In genomic region chr17:71208111-71208704, GRCh38 we compare ENCODE assay signal across 18 cellular contexts.
DNase-seq lines count a peak whose midpoint lies in the region; ATAC-seq, FAIRE-seq and TF ChIP-seq lines count a peak whose summit lies in the region.
"Had no signal": no experiment of that assay in that cellular context is flagged by ENCODE, and none has a peak within 500 bp of the region (broad histone marks: within the 10 kb centered on the region; RNA-seq: fewer than 3 reads in every experiment).

No MANE protein-coding gene starts in this region.

- H3K27ac Mint-ChIP-seq in astrocyte (ENCODE audit: unreplicated experiment): no peak overlapping the region
- H3K27ac Mint-ChIP-seq: activated CD4-positive, alpha-beta memory T cell treated with anti-CD3 and anti-CD28 coated beads, Interleukin-2, amount 10 ng/mL, durations not matched to agents 7 days and 5 days; activated T-cell treated with anti-CD3 and anti-CD28 coated beads, Interleukin-2, amount 50 U/mL, for 72 hours had no signal

- no peak for TF ChIP-seq CTCF in astrocyte (IDR thresholded peaks at IDR 0.05; ENCODE audit: insufficient read depth, low read depth, low read length)
- no peak for TF ChIP-seq CTCF in foreskin keratinocyte (conservative IDR thresholded peaks at IDR 0.05)
- no peak for TF ChIP-seq CTCF in tibial artery (IDR thresholded peaks at IDR 0.05)

- H3K36me3 Mint-ChIP-seq in astrocyte (ENCODE audit: low read depth, unreplicated experiment): no peaks in the 10 kb centered on the region

- H2AFZ ChIP-seq in astrocyte (ENCODE audit: low read depth, low read length): no peak overlapping the region
- H2AFZ ChIP-seq: hepatocyte, PC-9 had no signal

- H3K9me3 ChIP-seq in astrocyte (ENCODE audit: insufficient read depth, low read depth, low read length) (no peaks in the 10 kb centered on the region), tibial artery (no peaks in the 10 kb centered on the region)

- H3K4me3 Mint-ChIP-seq in astrocyte (ENCODE audit: unreplicated experiment): no peak overlapping the region
- H3K4me3 Mint-ChIP-seq: activated CD4-positive, alpha-beta memory T cell treated with anti-CD3 and anti-CD28 coated beads, Interleukin-2, amount 10 ng/mL, durations not matched to agents 7 days and 5 days; activated T-cell treated with anti-CD3 and anti-CD28 coated beads, Interleukin-2, amount 50 U/mL, for 72 hours had no signal

- no peak overlapping the region for H3K27ac ChIP-seq in astrocyte (ENCODE audit: low read depth, low read length)
- peak overlapping the region; percentile 69 for H3K27ac ChIP-seq in foreskin keratinocyte
- H3K27ac ChIP-seq in tibial artery: no peak overlapping the region
- H3K27ac ChIP-seq: hepatocyte, PC-9 had no signal

- H3K4me2 ChIP-seq in astrocyte (ENCODE audit: low read length): no peak overlapping the region
- H3K4me2 ChIP-seq: hepatocyte, PC-9 had no signal

- H3K27me3 Mint-ChIP-seq in astrocyte (ENCODE audit: low read depth, unreplicated experiment): no peaks in the 10 kb centered on the region
- H3K27me3 Mint-ChIP-seq: activated CD4-positive, alpha-beta memory T cell treated with anti-CD3 and anti-CD28 coated beads, Interleukin-2, amount 10 ng/mL, durations not matched to agents 7 days and 5 days had no signal

- H3K4me1 Mint-ChIP-seq in astrocyte (ENCODE audit: low read depth, unreplicated experiment): peaks cover 2% of the 10 kb centered on the region
- H3K4me1 Mint-ChIP-seq: activated CD4-positive, alpha-beta memory T cell treated with anti-CD3 and anti-CD28 coated beads, Interleukin-2, amount 10 ng/mL, durations not matched to agents 7 days and 5 days had no signal

- ATAC-seq in foreskin keratinocyte (peak; percentile 95), HG03521 (IDR thresholded peaks at IDR 0.05; ENCODE audit: unreplicated experiment) (no peak)
- ATAC-seq: activated T-cell treated with anti-CD3 and anti-CD28 coated beads, Interleukin-2, amount 50 U/mL, for 72 hours had no signal

- no peaks in the 10 kb centered on the region for H3K9me3 Mint-ChIP-seq in astrocyte (ENCODE audit: unreplicated experiment)

- H3K4me3 ChIP-seq in astrocyte (ENCODE audit: insufficient read depth, low read depth, low read length) (no peak overlapping the region), tibial artery (no peak overlapping the region)
- H3K4me3 ChIP-seq: hepatocyte, PC-9 had no signal

- H3K27me3 ChIP-seq in astrocyte (ENCODE audit: insufficient read depth, low read length) (no peaks in the 10 kb centered on the region), foreskin keratinocyte (no peaks in the 10 kb centered on the region), tibial artery (no peaks in the 10 kb centered on the region)
- H3K27me3 ChIP-seq: hepatocyte had no signal

- H3K36me3 ChIP-seq in astrocyte (ENCODE audit: insufficient read depth, low read length): no peaks in the 10 kb centered on the region
- no peaks in the 10 kb centered on the region for H3K36me3 ChIP-seq in tibial artery

- intact Hi-C loops in tibial artery (cut with DNase I; ENCODE audit: low total_unique reads): no loop called here

- H3K9ac ChIP-seq in astrocyte (ENCODE audit: low read length): no peak overlapping the region

- H4K20me1 ChIP-seq in astrocyte (ENCODE audit: insufficient read depth, low read length): no peaks in the 10 kb centered on the region

- peak; percentile 48 for DNase-seq in AG08395 (ENCODE audit: low spot score)
- DNase-seq in HPDE6-E6E7 (ENCODE audit: extremely low spot score): peak; percentile 17
- DNase-seq in astrocyte (ENCODE audit: low read depth): peak; percentile 78
- DNase-seq in foreskin keratinocyte: peak; percentile 99
- DNase-seq in tibial artery: no peak
- no peak for DNase-seq in DMS 273 (lab: John Stamatoyannopoulos, UW; ENCODE audit: unreplicated experiment)
- no peak for DNase-seq in Ammon's horn (ENCODE audit: low spot score)
- DNase-seq: ACHN; activated CD4-positive, alpha-beta memory T cell treated with anti-CD3 and anti-CD28 coated beads, Interleukin-2, amount 10 ng/mL, durations not matched to agents 7 days and 5 days; activated T-cell treated with anti-CD3 and anti-CD28 coated beads, Interleukin-2, amount 50 U/mL, for 72 hours; kidney glomerular epithelial cell; NCI-H1694 treated with DMSO at 0.1 percent for 48 hours; NCI-H524 treated with DMSO at 0.1 percent for 48 hours; occipital lobe; small intestine had no signal

- H3K4me1 ChIP-seq in astrocyte (ENCODE audit: insufficient read depth, low read length): no peaks in the 10 kb centered on the region
- peaks cover 5% of the 10 kb centered on the region for H3K4me1 ChIP-seq in foreskin keratinocyte
- H3K4me1 ChIP-seq in tibial artery: no peaks in the 10 kb centered on the region

- H3K79me2 ChIP-seq in astrocyte (ENCODE audit: insufficient read depth, low read length): no peaks in the 10 kb centered on the region
- H3K79me2 ChIP-seq: hepatocyte had no signal

- peak; percentile 50 for FAIRE-seq in astrocyte (lab: Jason Lieb, UNC)
- FAIRE-seq: small intestine had no signal

Comparison
In these comparisons a context has a peak if more than half of its experiments do, and no peak if none do; other contexts are left out.
1. DNase-seq: peak in AG08395 (single experiment), HPDE6-E6E7 (single experiment), astrocyte (single experiment) and foreskin keratinocyte (2 of 2); none in tibial artery (0 of 2), DMS 273 (single experiment) and Ammon's horn (single experiment).